In genomic region chr7:50953820-50954219, GRCh38 we compare ENCODE assay signal across 1 cellular context.
TF ChIP-seq lines count a peak whose summit lies in the region.

No MANE protein-coding gene starts in this region.

TF ChIP-seq in A549, 52 proteins besides CTCF, POLR2A, EP300 and RAD21 (continued from another document):
- TF ChIP-seq ATOH8 (CRISPR knock-in tag; IDR thresholded peaks at IDR 0.05; ENCODE audit: low read depth): no peak
- no peak for TF ChIP-seq CEBPB (IDR thresholded peaks at IDR 0.05)
- no peak for TF ChIP-seq BCL3 (IDR thresholded peaks at IDR 0.05)
- no peak for TF ChIP-seq HOXB5 (CRISPR knock-in tag; IDR thresholded peaks at IDR 0.05)
